In the genomic region with DNA sequence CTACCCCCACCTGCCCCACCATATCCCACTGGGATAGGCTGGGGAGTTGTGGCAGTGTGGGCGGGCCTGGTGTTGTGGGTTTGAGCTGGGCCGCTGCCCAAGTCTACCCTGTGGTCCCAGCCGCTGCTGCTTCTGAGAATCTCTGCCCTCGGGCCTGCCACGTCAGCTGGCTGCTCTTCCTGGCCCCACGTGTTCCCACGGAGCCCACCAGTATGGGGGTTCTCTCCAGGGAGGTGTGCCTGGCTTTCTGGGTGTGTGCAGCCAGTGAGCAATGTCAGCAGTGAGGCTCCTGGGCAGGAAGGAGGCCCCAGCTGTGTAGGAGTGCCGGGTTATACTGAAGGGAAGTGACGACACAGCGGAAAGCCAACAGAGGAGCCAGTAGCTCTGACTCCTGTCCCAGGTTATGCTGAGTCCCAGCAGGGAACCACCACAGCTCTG, we compare ENCODE assay signal across 8 cellular contexts. TPM values are rescaled to one million over a fixed set of nuclear protein-coding genes. Genes with fewer than 3 reads are reported as not detected.
A peak's percentile ranks its signal among the peaks of the same experiment; 100 is the strongest.
DNase-seq lines count a peak whose midpoint lies in the region; ATAC-seq lines count a peak whose summit lies in the region.

No MANE protein-coding gene starts in this region.

- peaks cover 0 to 14% (median 0%) of the 10 kb centered on the region in 5 donors for H3K36me3 Mint-ChIP-seq in naive thymus-derived CD4-positive, alpha-beta T cell
- H3K36me3 Mint-ChIP-seq in stimulated activated naive CD8-positive, alpha-beta T cell treated with anti-CD3 and anti-CD28 coated beads, Interleukin-15, Interleukin-2, amounts not matched to agents 100 ng/mL and 50 ng/mL, for 24 hours (ENCODE audit: low read depth) = peaks cover 12% of the 10 kb centered on the region

- peak overlapping the region; percentile 77 to 89 (median 82) for H3K4me3 Mint-ChIP-seq in naive thymus-derived CD4-positive, alpha-beta T cell
- peak overlapping the region; percentile 80 for H3K4me3 Mint-ChIP-seq in stimulated activated naive CD8-positive, alpha-beta T cell treated with anti-CD3 and anti-CD28 coated beads, Interleukin-15, Interleukin-2, amounts not matched to agents 100 ng/mL and 50 ng/mL, for 24 hours

- peaks cover 55 to 90% (median 74%) of the 10 kb centered on the region in 7 donors for H3K4me1 Mint-ChIP-seq in naive thymus-derived CD4-positive, alpha-beta T cell
- peaks cover 88% of the 10 kb centered on the region for H3K4me1 Mint-ChIP-seq in stimulated activated naive CD8-positive, alpha-beta T cell treated with anti-CD3 and anti-CD28 coated beads, Interleukin-15, Interleukin-2, amounts not matched to agents 100 ng/mL and 50 ng/mL, for 24 hours (ENCODE audit: low read depth)

- peaks cover 59 to 99% (median 76%) of the 10 kb centered on the region in 11 experiments for H4K20me1 ChIP-seq in BLaER1 treated with 17β-estradiol and CSF1 and Interleukin-3, amounts not matched to agents 10 nM and 100 nM

- peaks cover 75 to 100% (median 92%) of the 10 kb centered on the region in 10 experiments for H3K4me1 ChIP-seq in BLaER1 treated with 17β-estradiol and CSF1 and Interleukin-3, amounts not matched to agents 10 nM and 100 nM
- peaks cover 54% of the 10 kb centered on the region for H3K4me1 ChIP-seq in ectodermal cell (ENCODE audit: control insufficient read depth, insufficient read depth, low read length)
- H3K4me1 ChIP-seq in naive thymus-derived CD4-positive, alpha-beta T cell (ENCODE audit: control insufficient read depth in 2 of 2, insufficient read depth in 2 of 2, low read length in 2 of 2) = peaks cover 61 to 87% of the 10 kb centered on the region in 2 donors

- intact Hi-C loops in naive thymus-derived CD4-positive, alpha-beta T cell (cut with micrococcal nuclease) = loop anchor here (1.0 kb wide), 7 partner anchors 8 to 54 kb away; partner anchors contain the start of genes HYAL3 (in 2 of the 2) and NAA80 (in 2 of the 2)

- H3K9ac ChIP-seq in BLaER1 treated with 17β-estradiol and CSF1 and Interleukin-3, amounts not matched to agents 10 nM and 100 nM = peak overlapping the region; percentile 80 to 99 (median 97)

- no peaks in the 10 kb centered on the region for H3K27me3 ChIP-seq in BLaER1 treated with 17β-estradiol and CSF1 and Interleukin-3, amounts not matched to agents 10 nM and 100 nM
- no peaks in the 10 kb centered on the region for H3K27me3 ChIP-seq in ectodermal cell (ENCODE audit: control insufficient read depth, insufficient read depth, low read length, poor library complexity, severe bottlenecking)
- H3K27me3 ChIP-seq in naive thymus-derived CD4-positive, alpha-beta T cell (ENCODE audit: control insufficient read depth in 2 of 2, insufficient read depth in 2 of 2, low read length in 2 of 2) = no peaks in the 10 kb centered on the region

- H3K27ac Mint-ChIP-seq in naive thymus-derived CD4-positive, alpha-beta T cell = peak overlapping the region; percentile 80 to 96 (median 95)
- peak overlapping the region; percentile 97 for H3K27ac Mint-ChIP-seq in stimulated activated naive CD8-positive, alpha-beta T cell treated with anti-CD3 and anti-CD28 coated beads, Interleukin-15, Interleukin-2, amounts not matched to agents 100 ng/mL and 50 ng/mL, for 24 hours

- H3K27ac ChIP-seq in BLaER1 treated with 17β-estradiol and CSF1 and Interleukin-3, amounts not matched to agents 10 nM and 100 nM = peak overlapping the region; percentile 49 to 99 (median 94); a peak in 21 of 22 replicates
- peak overlapping the region; percentile 59 for H3K27ac ChIP-seq in ectodermal cell (ENCODE audit: insufficient read depth, low read depth, low read length, poor library complexity, severe bottlenecking)
- peak overlapping the region; percentile 88 for H3K27ac ChIP-seq in naive thymus-derived CD4-positive, alpha-beta T cell (ENCODE audit: low read depth, low read length)

- H3K9me3 Mint-ChIP-seq in naive thymus-derived CD4-positive, alpha-beta T cell = no peaks in the 10 kb centered on the region
- no peaks in the 10 kb centered on the region for H3K9me3 Mint-ChIP-seq in stimulated activated naive CD8-positive, alpha-beta T cell treated with anti-CD3 and anti-CD28 coated beads, Interleukin-15, Interleukin-2, amounts not matched to agents 100 ng/mL and 50 ng/mL, for 24 hours

- H3K9me3 ChIP-seq in BLaER1 treated with 17β-estradiol and CSF1 and Interleukin-3, amounts not matched to agents 10 nM and 100 nM (replicated peaks in 1 of 11) = no peaks in the 10 kb centered on the region
- no peaks in the 10 kb centered on the region for H3K9me3 ChIP-seq in ectodermal cell (ENCODE audit: control insufficient read depth, low read length)
- H3K9me3 ChIP-seq in naive thymus-derived CD4-positive, alpha-beta T cell (ENCODE audit: control insufficient read depth in 2 of 3, low read length in 3 of 3) = no peaks in the 10 kb centered on the region

- ATAC-seq in GM21528 (IDR thresholded peaks at IDR 0.05; ENCODE audit: low FRiP score, unreplicated experiment) = peak; percentile 43
- ATAC-seq in naive thymus-derived CD4-positive, alpha-beta T cell = peak; percentile 82

- peak; percentile 95 for DNase-seq in LHCN-M2 (ENCODE audit: low read depth)
- peak; percentile 67 to 87 for DNase-seq in activated CD4-positive, alpha-beta T cell treated with anti-CD3 and anti-CD28 coated beads, Interleukin-2, amount 50 U/mL, for 24 hours (ENCODE audit: low read depth in 1 of 2, low spot score in 1 of 2)
- DNase-seq in naive thymus-derived CD4-positive, alpha-beta T cell = peak in 8 of 9 donors; percentile 78 to 91 (median 84)
- no peak for DNase-seq in NCI-H446 (lab: John Stamatoyannopoulos, UW)

- CTCF ChIA-PET in naive thymus-derived CD4-positive, alpha-beta T cell (lab: Charles Lee) = interaction anchor here (0.6 to 9.5 kb wide), 17 partner anchors 9 to 1680 kb away, joined by 3 to 211 read pairs (median 5); partner anchors contain the start of genes GNAI2 and IFRD2

- POLR2A ChIA-PET in naive thymus-derived CD4-positive, alpha-beta T cell (lab: Charles Lee) = interaction anchor here (0.6 to 15.6 kb wide), 13 partner anchors 8 to 1253 kb away, joined by 3 to 253 read pairs (median 4); partner anchors contain the start of genes GNAI2, HYAL3 and NAA80

- H3K36me3 ChIP-seq in BLaER1 treated with 17β-estradiol and CSF1 and Interleukin-3, amounts not matched to agents 10 nM and 100 nM = peaks cover 27 to 77% (median 61%) of the 10 kb centered on the region in 11 experiments
- H3K36me3 ChIP-seq in ectodermal cell (ENCODE audit: control insufficient read depth, insufficient read depth, low read length) = peaks cover 7% of the 10 kb centered on the region
- peaks cover 0 to 37% (median 0%) of the 10 kb centered on the region in 3 experiments for H3K36me3 ChIP-seq in naive thymus-derived CD4-positive, alpha-beta T cell (ENCODE audit: control insufficient read depth in 2 of 3, insufficient read depth in 3 of 3, low read length in 3 of 3)

- H3K27me3 Mint-ChIP-seq in naive thymus-derived CD4-positive, alpha-beta T cell = no peaks in the 10 kb centered on the region
- H3K27me3 Mint-ChIP-seq in stimulated activated naive CD8-positive, alpha-beta T cell treated with anti-CD3 and anti-CD28 coated beads, Interleukin-15, Interleukin-2, amounts not matched to agents 100 ng/mL and 50 ng/mL, for 24 hours = no peaks in the 10 kb centered on the region

- WGBS in ectodermal cell, 2 experiments = 51 to 52% methylated on average over 10 of the region's 10 CpGs

- peak overlapping the region; percentile 46 to 69 (median 55); a peak in 19 of 20 replicates for H3K4me3 ChIP-seq in BLaER1 treated with 17β-estradiol and CSF1 and Interleukin-3, amounts not matched to agents 10 nM and 100 nM
- H3K4me3 ChIP-seq in ectodermal cell (ENCODE audit: insufficient read depth, low read depth, low read length) = no peak overlapping the region
- peak overlapping the region; percentile 52 for H3K4me3 ChIP-seq in naive thymus-derived CD4-positive, alpha-beta T cell (ENCODE audit: low read length)

- H3K4me2 ChIP-seq in BLaER1 treated with 17β-estradiol and CSF1 and Interleukin-3, amounts not matched to agents 10 nM and 100 nM = peak overlapping the region; percentile 91 to 100 (median 97)

RNA-seq across cellular contexts. Expression of gene GNAI2, which starts 10.5 kb away (rescaled TPM):
- total RNA-seq in LHCN-M2 (2014; rRNA removed) = 297 and 323 TPM in 2 replicates
- 515 TPM for polyA plus RNA-seq in LHCN-M2 (2012)
- polyA plus RNA-seq in ectodermal cell (2013, experiment 1 of 4) = 374 TPM
- polyA plus RNA-seq in ectodermal cell (2013, experiment 2 of 4) = 389 TPM
- 311 TPM for polyA plus RNA-seq in ectodermal cell (2013, experiment 3 of 4)
- polyA plus RNA-seq in ectodermal cell (2013, experiment 4 of 4) = 351 TPM
- total RNA-seq in naive thymus-derived CD4-positive, alpha-beta T cell = 100 to 1,000 TPM; 225 to 442 (median 282) TPM
- 100 to 1,000 TPM; 443 to 527 TPM for polyA plus RNA-seq in naive thymus-derived CD4-positive, alpha-beta T cell

RNA-seq across cellular contexts. Expression of gene SEMA3B, which starts 22.4 kb away (rescaled TPM):
- total RNA-seq in LHCN-M2 (2014; rRNA removed) = 2.1 and 4.1 TPM in 2 replicates
- 5.0 TPM for polyA plus RNA-seq in LHCN-M2 (2012)
- polyA plus RNA-seq in ectodermal cell (2013, experiment 1 of 4) = 17.9 TPM
- polyA plus RNA-seq in ectodermal cell (2013, experiment 2 of 4) = 19.8 TPM
- polyA plus RNA-seq in ectodermal cell (2013, experiment 3 of 4) = 13.0 TPM
- polyA plus RNA-seq in ectodermal cell (2013, experiment 4 of 4) = 18.3 TPM
- 1 to 10 TPM in 3 of 5 experiments, under 1 TPM in 2; 0.73 to 3.7 (median 1.4) TPM for total RNA-seq in naive thymus-derived CD4-positive, alpha-beta T cell
- polyA plus RNA-seq in naive thymus-derived CD4-positive, alpha-beta T cell = not detected

RNA-seq across cellular contexts. Expression of gene LSMEM2, which starts 32.4 kb away (rescaled TPM):
- total RNA-seq in LHCN-M2 (2014; rRNA removed) = not detected in 2 replicates
- polyA plus RNA-seq in LHCN-M2 (2012) = not detected
- polyA plus RNA-seq in ectodermal cell (2013, experiment 1 of 4) = 0.28 TPM
- polyA plus RNA-seq in ectodermal cell (2013, experiment 2 of 4) = 0.37 TPM
- polyA plus RNA-seq in ectodermal cell (2013, experiment 3 of 4) = 0.16 TPM
- polyA plus RNA-seq in ectodermal cell (2013, experiment 4 of 4) = 0.41 TPM
- not detected for total RNA-seq in naive thymus-derived CD4-positive, alpha-beta T cell
- under 1 TPM in 1 of 2 donors, not detected in 1; 0.15 TPM for polyA plus RNA-seq in naive thymus-derived CD4-positive, alpha-beta T cell

RNA-seq across cellular contexts. Expression of gene SLC38A3, which starts 41.5 kb away (rescaled TPM):
- total RNA-seq in LHCN-M2 (2014; rRNA removed) = 1.1 TPM in 1 of 2 replicates, not detected in the other
- 0.02 TPM for polyA plus RNA-seq in LHCN-M2 (2012)
- 3.6 TPM for polyA plus RNA-seq in ectodermal cell (2013, experiment 1 of 4)
- 2.9 TPM for polyA plus RNA-seq in ectodermal cell (2013, experiment 2 of 4)
- 4.5 TPM for polyA plus RNA-seq in ectodermal cell (2013, experiment 3 of 4)
- polyA plus RNA-seq in ectodermal cell (2013, experiment 4 of 4) = 3.0 TPM
- total RNA-seq in naive thymus-derived CD4-positive, alpha-beta T cell = 1 to 10 TPM in 1 of 5 experiments, not detected in 4; 1.8 TPM
- polyA plus RNA-seq in naive thymus-derived CD4-positive, alpha-beta T cell = not detected

RNA-seq across cellular contexts. Expression of gene IFRD2, which starts 45.7 kb away (rescaled TPM):
- 127 and 129 TPM in 2 replicates for total RNA-seq in LHCN-M2 (2014; rRNA removed)
- 57.0 TPM for polyA plus RNA-seq in LHCN-M2 (2012)
- 48.5 TPM for polyA plus RNA-seq in ectodermal cell (2013, experiment 1 of 4)
- polyA plus RNA-seq in ectodermal cell (2013, experiment 2 of 4) = 47.8 TPM
- 41.9 TPM for polyA plus RNA-seq in ectodermal cell (2013, experiment 3 of 4)
- 41.7 TPM for polyA plus RNA-seq in ectodermal cell (2013, experiment 4 of 4)
- total RNA-seq in naive thymus-derived CD4-positive, alpha-beta T cell = 10 to 100 TPM; 53.7 to 85.1 (median 64.7) TPM
- 10 to 100 TPM; 57.2 to 69.7 TPM for polyA plus RNA-seq in naive thymus-derived CD4-positive, alpha-beta T cell

Comparison
In these comparisons a context has a peak if more than half of its experiments do, and no peak if none do; other contexts are left out.
1. DNase-seq: peak in LHCN-M2 (single experiment), activated CD4-positive, alpha-beta T cell treated with anti-CD3 and anti-CD28 coated beads, Interleukin-2, amount 50 U/mL, for 24 hours (2 of 2) and naive thymus-derived CD4-positive, alpha-beta T cell (8 of 9); none in NCI-H446 (0 of 2).
2. Peak in every context shown above with its lines, with median percentiles within 50 percentile points of each other: H3K27ac ChIP-seq.